In the genomic region with DNA sequence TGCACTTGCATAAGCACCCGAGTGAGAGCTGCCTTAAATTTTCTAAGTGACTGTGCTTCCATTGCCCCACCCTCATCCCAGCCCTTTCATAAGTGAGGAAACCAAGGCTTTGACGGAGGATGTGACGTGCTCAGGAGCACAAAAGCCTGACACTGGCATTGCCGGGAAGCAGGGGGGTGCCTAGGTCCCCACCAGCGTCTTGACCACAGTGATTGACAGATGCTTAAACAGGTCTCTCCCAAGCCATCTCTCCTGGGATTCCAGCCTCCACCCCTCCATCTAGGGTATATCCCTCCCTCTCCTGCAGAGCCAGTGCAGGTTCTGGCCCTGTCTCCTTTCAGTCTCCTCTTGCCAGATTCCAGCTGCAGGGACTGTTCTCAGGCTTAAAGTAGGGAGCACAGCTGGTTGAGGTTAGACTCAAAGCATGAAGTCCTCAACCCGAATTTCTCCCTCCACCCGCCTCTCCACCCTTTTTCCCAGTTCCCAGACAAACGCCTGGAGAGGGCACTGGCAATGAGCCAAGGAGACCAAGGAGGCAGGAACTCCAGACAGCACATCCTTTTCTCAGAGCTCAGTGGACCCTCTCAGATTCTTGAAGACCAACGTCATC, we compare ENCODE assay signal across 25 cellular contexts.
"Had no signal": no experiment of that assay in that cellular context is flagged by ENCODE, and none has a peak within 500 bp of the region (broad histone marks: within the 10 kb centered on the region; RNA-seq: fewer than 3 reads in every experiment).

No MANE protein-coding gene starts in this region.

- H3K36me3 ChIP-seq: Peyer's patch, SJSA1 had no signal

- H3K27ac Mint-ChIP-seq: activated CD8-positive, alpha-beta memory T cell treated with anti-CD3 and anti-CD28 coated beads, Interleukin-2, amount 10 ng/mL, durations not matched to agents 7 days and 5 days; activated naive CD4-positive, alpha-beta T cell treated with anti-CD3 and anti-CD28 coated beads, Interleukin-2, amount 50 U/mL, for 72 hours; activated naive CD8-positive, alpha-beta T cell treated with anti-CD3 and anti-CD28 coated beads, Interleukin-2, amount 50 U/mL, for 24 hours; activated T-cell treated with anti-CD3 and anti-CD28 coated beads, Interleukin-2, amount 50 U/mL, for 24 hours; activated T-helper 1 cell treated with anti-CD3 and anti-CD28 coated beads, Interleukin-12 subunit alpha, Interleukin-12 subunit beta, Interleukin-2, Interleukin-4 antibody, amounts not matched to agents 30 ng/mL and 10 ng/mL and 1 ng/mL, durations not matched to agents 14 hours and 24 hours and 36 hours; brain; T-helper 1 cell treated with Interleukin-12 subunit alpha and Interleukin-12 subunit beta and Interleukin-4 antibody, amounts not matched to agents 30 μg/mL and 1 μg/mL, for 36 hours had no signal

- DNase-seq: activated CD4-positive, alpha-beta T cell treated with anti-CD3 and anti-CD28 coated beads for 4 hours; activated CD8-positive, alpha-beta memory T cell treated with anti-CD3 and anti-CD28 coated beads, Interleukin-2, amount 10 ng/mL, durations not matched to agents 7 days and 5 days; activated effector memory CD4-positive, alpha-beta T cell treated with Interleukin-2 at 50 U/mL for 16 hours; activated naive CD4-positive, alpha-beta T cell; activated naive CD8-positive, alpha-beta T cell treated with anti-CD3 and anti-CD28 coated beads, Interleukin-2, amount 50 U/mL, for 24 hours; activated T-cell treated with anti-CD3 and anti-CD28 coated beads, Interleukin-2, amount 50 U/mL, for 24 hours; amniotic stem cell; Kasumi-1; KBM-7; NCI-H1092; NCI-H1417; NCI-H1930; NCI-H510A treated with DMSO at 0.1 percent for 48 hours; NCI-H69; Peyer's patch; SHP77; SW 1271 had no signal

- H3K4me1 Mint-ChIP-seq: activated CD8-positive, alpha-beta memory T cell treated with anti-CD3 and anti-CD28 coated beads, Interleukin-2, amount 10 ng/mL, durations not matched to agents 7 days and 5 days; activated naive CD8-positive, alpha-beta T cell treated with anti-CD3 and anti-CD28 coated beads, Interleukin-2, amount 50 U/mL, for 24 hours had no signal

- H3K4me3 Mint-ChIP-seq: activated CD8-positive, alpha-beta memory T cell treated with anti-CD3 and anti-CD28 coated beads, Interleukin-2, amount 10 ng/mL, durations not matched to agents 7 days and 5 days; activated naive CD8-positive, alpha-beta T cell treated with anti-CD3 and anti-CD28 coated beads, Interleukin-2, amount 50 U/mL, for 24 hours; activated T-cell treated with anti-CD3 and anti-CD28 coated beads, Interleukin-2, amount 50 U/mL, for 24 hours; activated T-helper 1 cell treated with anti-CD3 and anti-CD28 coated beads, Interleukin-12 subunit alpha, Interleukin-12 subunit beta, Interleukin-2, Interleukin-4 antibody, amounts not matched to agents 30 ng/mL and 10 ng/mL and 1 ng/mL, durations not matched to agents 14 hours and 24 hours and 36 hours; brain; T-helper 1 cell treated with Interleukin-12 subunit alpha and Interleukin-12 subunit beta and Interleukin-4 antibody, amounts not matched to agents 30 μg/mL and 1 μg/mL, for 36 hours had no signal

- H3K9me3 Mint-ChIP-seq: activated naive CD4-positive, alpha-beta T cell treated with anti-CD3 and anti-CD28 coated beads, Interleukin-2, amount 50 U/mL, for 72 hours; activated naive CD8-positive, alpha-beta T cell treated with anti-CD3 and anti-CD28 coated beads, Interleukin-2, amount 50 U/mL, for 24 hours; activated T-cell treated with anti-CD3 and anti-CD28 coated beads, Interleukin-2, amount 50 U/mL, for 24 hours; activated T-helper 1 cell treated with anti-CD3 and anti-CD28 coated beads, Interleukin-12 subunit alpha, Interleukin-12 subunit beta, Interleukin-2, Interleukin-4 antibody, amounts not matched to agents 30 ng/mL and 10 ng/mL and 1 ng/mL, durations not matched to agents 14 hours and 24 hours and 36 hours; brain; T-helper 1 cell treated with Interleukin-12 subunit alpha and Interleukin-12 subunit beta and Interleukin-4 antibody, amounts not matched to agents 30 μg/mL and 1 μg/mL, for 36 hours had no signal

- H3K4me1 ChIP-seq: Peyer's patch, SJSA1 had no signal

- H3K27me3 ChIP-seq: Peyer's patch, SJSA1 had no signal

- H3K9me3 ChIP-seq: Peyer's patch, SJSA1 had no signal

- H3K36me3 Mint-ChIP-seq: activated CD8-positive, alpha-beta memory T cell treated with anti-CD3 and anti-CD28 coated beads, Interleukin-2, amount 10 ng/mL, durations not matched to agents 7 days and 5 days; activated naive CD4-positive, alpha-beta T cell treated with anti-CD3 and anti-CD28 coated beads, Interleukin-2, amount 50 U/mL, for 72 hours; brain had no signal

- ATAC-seq: activated CD4-positive, CD25-positive, alpha-beta regulatory T cell treated with anti-CD3 and anti-CD28 coated beads, Interleukin-2, amount 50 U/mL, for 24 hours; activated CD8-positive, alpha-beta memory T cell treated with anti-CD3 and anti-CD28 coated beads, Interleukin-2, amount 10 ng/mL, durations not matched to agents 7 days and 5 days; activated naive CD4-positive, alpha-beta T cell treated with anti-CD3 and anti-CD28 coated beads, Interleukin-2, amount 50 U/mL, for 72 hours; activated naive CD8-positive, alpha-beta T cell treated with anti-CD3 and anti-CD28 coated beads, Interleukin-2, amount 50 U/mL, for 24 hours; SK-N-SH treated with all-trans-retinoic acid at 6 μM for 48 hours had no signal

- H3K27ac ChIP-seq: Peyer's patch, RWPE1, SJSA1 had no signal

- H3K4me3 ChIP-seq: Peyer's patch, SJSA1 had no signal

- H3K27me3 Mint-ChIP-seq: activated CD8-positive, alpha-beta memory T cell treated with anti-CD3 and anti-CD28 coated beads, Interleukin-2, amount 10 ng/mL, durations not matched to agents 7 days and 5 days had no signal
